9 cellular contexts compared by ENCODE assay signal in genomic region chr6:113381957-113382356, GRCh38.
DNase-seq lines count a peak whose midpoint lies in the region; ATAC-seq and TF ChIP-seq lines count a peak whose summit lies in the region.
"Had no signal": no experiment of that assay in that cellular context is flagged by ENCODE, and none has a peak within 500 bp of the region (broad histone marks: within the 10 kb centered on the region; RNA-seq: fewer than 3 reads in every experiment).

No MANE protein-coding gene starts in this region.

- peak; percentile 76 for ATAC-seq in GM21390 (IDR thresholded peaks at IDR 0.05; ENCODE audit: unreplicated experiment)
- peak; percentile 60 for ATAC-seq in HG03521 (IDR thresholded peaks at IDR 0.05; ENCODE audit: unreplicated experiment)

- H3K9me3 ChIP-seq in prostate gland = no peaks in the 10 kb centered on the region
- H3K9me3 ChIP-seq: neutrophil had no signal

- TF ChIP-seq CTCF in GM06990 (IDR thresholded peaks at IDR 0.05; ENCODE audit: insufficient read depth, low read length, poor library complexity, severe bottlenecking) (no peak), prostate gland (IDR thresholded peaks at IDR 0.05) (no peak)

- H3K4me3 ChIP-seq in GM06990 (replicated peaks; ENCODE audit: low read depth, low read length) = no peak overlapping the region
- H3K4me3 ChIP-seq in prostate gland = no peak overlapping the region

- DNase-seq in GM06990 (ENCODE audit: extremely low read depth, insufficient read length) = peak; percentile 32
- DNase-seq in RPMI8226 = peak; percentile 75
- peak; percentile 62 for DNase-seq in prostate gland (ENCODE audit: low spot score)
- no peak for DNase-seq in SKM-1 (lab: John Stamatoyannopoulos, UW; ENCODE audit: unreplicated experiment)
- no peak for DNase-seq in SW480 (ENCODE audit: low spot score)
- DNase-seq in DMS114 treated with DMSO at 0.1 percent for 48 hours (lab: John Stamatoyannopoulos, UW; ENCODE audit: unreplicated experiment) = no peak

- intact Hi-C loops in prostate gland (cut with DNase I) = no loop called here

- H3K27me3 ChIP-seq in GM06990 (replicated peaks; ENCODE audit: control insufficient read depth, insufficient read depth, low read length) (no peaks in the 10 kb centered on the region), prostate gland (replicated peaks; ENCODE audit: insufficient read depth) (no peaks in the 10 kb centered on the region)
- H3K27me3 ChIP-seq: neutrophil had no signal

- H3K36me3 ChIP-seq in GM06990 (ENCODE audit: control insufficient read depth, insufficient read depth, low read length) (no peaks in the 10 kb centered on the region), prostate gland (no peaks in the 10 kb centered on the region)
- H3K36me3 ChIP-seq: neutrophil had no signal

- no peak for TF ChIP-seq POLR2A in prostate gland (IDR thresholded peaks at IDR 0.05)

- H3K4me1 ChIP-seq in prostate gland (replicated peaks) = no peaks in the 10 kb centered on the region

- 18% methylated on average over 2 of the region's 2 CpGs for WGBS in prostate gland

- no peak overlapping the region for H3K27ac ChIP-seq in prostate gland
- H3K27ac ChIP-seq: neutrophil had no signal

Comparison
In these comparisons a context has a peak if more than half of its experiments do, and no peak if none do; other contexts are left out.
1. DNase-seq: peak in GM06990 (single experiment), RPMI8226 (single experiment) and prostate gland (single experiment); none in SKM-1 (single experiment), SW480 (single experiment) and DMS114 treated with DMSO at 0.1 percent for 48 hours (single experiment).